Comparison of ENCODE assay signal across 1 cellular context in the genomic region with DNA sequence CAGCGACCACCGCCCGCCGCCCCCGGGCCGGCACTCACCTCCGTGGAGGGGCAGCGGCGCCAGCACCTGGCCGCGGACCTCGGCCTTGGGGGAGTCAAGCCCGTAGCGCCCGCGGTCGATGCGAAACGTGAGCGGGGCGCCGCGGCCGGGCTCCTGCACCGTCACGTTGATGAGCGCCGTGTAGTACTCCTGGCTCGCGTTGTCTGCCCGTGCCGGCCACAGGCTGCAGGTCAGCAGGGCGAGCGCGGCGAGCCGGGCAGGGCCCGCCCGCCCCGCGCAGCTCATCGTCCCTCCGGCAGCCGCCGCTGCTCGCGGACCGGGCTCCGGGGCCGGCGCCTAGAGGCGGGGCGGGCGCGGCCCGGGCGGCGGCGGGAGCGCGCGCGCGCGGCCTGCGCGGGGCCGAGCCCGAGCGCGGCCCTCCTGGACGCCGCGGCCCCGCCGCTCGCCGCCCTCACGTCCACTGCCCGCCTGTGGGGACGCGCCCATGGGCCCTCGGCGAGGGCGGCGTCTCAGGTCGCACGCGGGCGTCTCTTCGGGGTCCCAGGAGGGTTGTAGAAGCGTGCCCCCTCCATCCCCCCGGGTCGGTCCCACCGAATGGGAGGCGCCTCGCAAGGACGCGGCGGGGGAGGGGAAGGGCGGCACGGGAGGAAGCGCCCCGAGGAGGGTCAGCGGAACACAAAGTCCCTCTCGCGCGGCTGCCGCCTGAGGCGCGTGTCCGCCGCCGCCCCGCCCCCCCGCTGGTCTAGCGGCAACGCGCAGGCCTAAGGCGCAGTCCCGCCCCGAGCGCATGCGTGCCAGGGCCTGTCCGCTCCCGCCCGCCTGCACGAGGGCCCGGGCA.
TF ChIP-seq lines count a peak whose summit lies in the region.

A gene with protein sequence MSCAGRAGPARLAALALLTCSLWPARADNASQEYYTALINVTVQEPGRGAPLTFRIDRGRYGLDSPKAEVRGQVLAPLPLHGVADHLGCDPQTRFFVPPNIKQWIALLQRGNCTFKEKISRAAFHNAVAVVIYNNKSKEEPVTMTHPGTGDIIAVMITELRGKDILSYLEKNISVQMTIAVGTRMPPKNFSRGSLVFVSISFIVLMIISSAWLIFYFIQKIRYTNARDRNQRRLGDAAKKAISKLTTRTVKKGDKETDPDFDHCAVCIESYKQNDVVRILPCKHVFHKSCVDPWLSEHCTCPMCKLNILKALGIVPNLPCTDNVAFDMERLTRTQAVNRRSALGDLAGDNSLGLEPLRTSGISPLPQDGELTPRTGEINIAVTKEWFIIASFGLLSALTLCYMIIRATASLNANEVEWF (minus strand): TSS at position 342 of the 838 bp plus-strand sequence. CDS start 57 bp downstream, at position 285.

TF ChIP-seq in WTC11, 78 proteins besides CTCF, POLR2A, EP300 and RAD21 (continued from another document and continues in another):
- TF ChIP-seq, protein P1, sequence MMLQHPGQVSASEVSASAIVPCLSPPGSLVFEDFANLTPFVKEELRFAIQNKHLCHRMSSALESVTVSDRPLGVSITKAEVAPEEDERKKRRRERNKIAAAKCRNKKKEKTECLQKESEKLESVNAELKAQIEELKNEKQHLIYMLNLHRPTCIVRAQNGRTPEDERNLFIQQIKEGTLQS (CRISPR knock-in tag; conservative IDR thresholded peaks at IDR 0.05), result no peak
- peak; percentile 96; the same call in 1 of the 2 replicates for TF ChIP-seq PREB (CRISPR knock-in tag; IDR thresholded peaks at IDR 0.05; ENCODE audit: borderline replicate concordance)
- peak; percentile 97; the same call in 1 of the 2 replicates for TF ChIP-seq ARID4B (CRISPR knock-in tag; IDR thresholded peaks at IDR 0.05; ENCODE audit: borderline replicate concordance)
- no peak for TF ChIP-seq JAZF1 (CRISPR knock-in tag; IDR thresholded peaks at IDR 0.05)
- peak; percentile 78; the same call in 1 of the 2 replicates for TF ChIP-seq TCF7 (CRISPR knock-in tag; IDR thresholded peaks at IDR 0.05; ENCODE audit: low read depth)
- TF ChIP-seq RORB (CRISPR knock-in tag; IDR thresholded peaks at IDR 0.05), result no peak
- TF ChIP-seq, protein P2, sequence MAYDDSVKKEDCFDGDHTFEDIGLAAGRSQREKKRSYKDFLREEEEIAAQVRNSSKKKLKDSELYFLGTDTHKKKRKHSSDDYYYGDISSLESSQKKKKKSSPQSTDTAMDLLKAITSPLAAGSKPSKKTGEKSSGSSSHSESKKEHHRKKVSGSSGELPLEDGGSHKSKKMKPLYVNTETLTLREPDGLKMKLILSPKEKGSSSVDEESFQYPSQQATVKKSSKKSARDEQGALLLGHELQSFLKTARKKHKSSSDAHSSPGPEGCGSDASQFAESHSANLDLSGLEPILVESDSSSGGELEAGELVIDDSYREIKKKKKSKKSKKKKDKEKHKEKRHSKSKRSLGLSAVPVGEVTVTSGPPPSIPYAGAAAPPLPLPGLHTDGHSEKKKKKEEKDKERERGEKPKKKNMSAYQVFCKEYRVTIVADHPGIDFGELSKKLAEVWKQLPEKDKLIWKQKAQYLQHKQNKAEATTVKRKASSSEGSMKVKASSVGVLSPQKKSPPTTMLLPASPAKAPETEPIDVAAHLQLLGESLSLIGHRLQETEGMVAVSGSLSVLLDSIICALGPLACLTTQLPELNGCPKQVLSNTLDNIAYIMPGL (CRISPR knock-in tag; IDR thresholded peaks at IDR 0.05), result peak; percentile 83
- TF ChIP-seq ZNF263 (CRISPR knock-in tag; IDR thresholded peaks at IDR 0.05; ENCODE audit: low read depth), result peak; percentile 74
- TF ChIP-seq FOXP1 (CRISPR knock-in tag; IDR thresholded peaks at IDR 0.05; ENCODE audit: borderline replicate concordance), result peak; percentile 98
- TF ChIP-seq NFYB (CRISPR knock-in tag; conservative IDR thresholded peaks at IDR 0.05; ENCODE audit: low read depth), result 0 out of 2 replicates have a peak, but pooled peaks have one; percentile 29
- no peak for TF ChIP-seq ZNF396 (CRISPR knock-in tag; IDR thresholded peaks at IDR 0.05; ENCODE audit: borderline replicate concordance)
- no peak for TF ChIP-seq NFATC4 (CRISPR knock-in tag; IDR thresholded peaks at IDR 0.05)
- TF ChIP-seq GABPB1 (CRISPR knock-in tag; IDR thresholded peaks at IDR 0.05), result peak; percentile 91
- no peak for TF ChIP-seq ZSCAN18 (CRISPR knock-in tag; IDR thresholded peaks at IDR 0.05)
- peak; percentile 99 for TF ChIP-seq TEAD1 (CRISPR knock-in tag; IDR thresholded peaks at IDR 0.05)
- peak; percentile 97 for TF ChIP-seq ELF4 (CRISPR knock-in tag; IDR thresholded peaks at IDR 0.05; ENCODE audit: low read depth)
- no peak for TF ChIP-seq NR1H2 (CRISPR knock-in tag; IDR thresholded peaks at IDR 0.05)
- peak; percentile 68; the same call in 1 of the 2 replicates for TF ChIP-seq SP1 (CRISPR knock-in tag; conservative IDR thresholded peaks at IDR 0.05)
- TF ChIP-seq FOXK1 (CRISPR knock-in tag; IDR thresholded peaks at IDR 0.05), result peak; percentile 97
- 0 out of 2 replicates have a peak, but pooled peaks have one; percentile 50 for TF ChIP-seq PRRX2 (CRISPR knock-in tag; IDR thresholded peaks at IDR 0.05)
- TF ChIP-seq, protein P3, sequence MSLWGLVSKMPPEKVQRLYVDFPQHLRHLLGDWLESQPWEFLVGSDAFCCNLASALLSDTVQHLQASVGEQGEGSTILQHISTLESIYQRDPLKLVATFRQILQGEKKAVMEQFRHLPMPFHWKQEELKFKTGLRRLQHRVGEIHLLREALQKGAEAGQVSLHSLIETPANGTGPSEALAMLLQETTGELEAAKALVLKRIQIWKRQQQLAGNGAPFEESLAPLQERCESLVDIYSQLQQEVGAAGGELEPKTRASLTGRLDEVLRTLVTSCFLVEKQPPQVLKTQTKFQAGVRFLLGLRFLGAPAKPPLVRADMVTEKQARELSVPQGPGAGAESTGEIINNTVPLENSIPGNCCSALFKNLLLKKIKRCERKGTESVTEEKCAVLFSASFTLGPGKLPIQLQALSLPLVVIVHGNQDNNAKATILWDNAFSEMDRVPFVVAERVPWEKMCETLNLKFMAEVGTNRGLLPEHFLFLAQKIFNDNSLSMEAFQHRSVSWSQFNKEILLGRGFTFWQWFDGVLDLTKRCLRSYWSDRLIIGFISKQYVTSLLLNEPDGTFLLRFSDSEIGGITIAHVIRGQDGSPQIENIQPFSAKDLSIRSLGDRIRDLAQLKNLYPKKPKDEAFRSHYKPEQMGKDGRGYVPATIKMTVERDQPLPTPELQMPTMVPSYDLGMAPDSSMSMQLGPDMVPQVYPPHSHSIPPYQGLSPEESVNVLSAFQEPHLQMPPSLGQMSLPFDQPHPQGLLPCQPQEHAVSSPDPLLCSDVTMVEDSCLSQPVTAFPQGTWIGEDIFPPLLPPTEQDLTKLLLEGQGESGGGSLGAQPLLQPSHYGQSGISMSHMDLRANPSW (CRISPR knock-in tag; conservative IDR thresholded peaks at IDR 0.05; ENCODE audit: low read depth), result no peak; the same call in 1 of the 2 replicates
- TF ChIP-seq ZNF219 (CRISPR knock-in tag; IDR thresholded peaks at IDR 0.05; ENCODE audit: borderline replicate concordance), result peak; percentile 95
- peak; percentile 90 for TF ChIP-seq CREM (CRISPR knock-in tag; IDR thresholded peaks at IDR 0.05)
- TF ChIP-seq E2F4 (CRISPR knock-in tag; IDR thresholded peaks at IDR 0.05; ENCODE audit: borderline replicate concordance, low read depth), result no peak; the same call in 1 of the 2 replicates
- TF ChIP-seq, protein P4, sequence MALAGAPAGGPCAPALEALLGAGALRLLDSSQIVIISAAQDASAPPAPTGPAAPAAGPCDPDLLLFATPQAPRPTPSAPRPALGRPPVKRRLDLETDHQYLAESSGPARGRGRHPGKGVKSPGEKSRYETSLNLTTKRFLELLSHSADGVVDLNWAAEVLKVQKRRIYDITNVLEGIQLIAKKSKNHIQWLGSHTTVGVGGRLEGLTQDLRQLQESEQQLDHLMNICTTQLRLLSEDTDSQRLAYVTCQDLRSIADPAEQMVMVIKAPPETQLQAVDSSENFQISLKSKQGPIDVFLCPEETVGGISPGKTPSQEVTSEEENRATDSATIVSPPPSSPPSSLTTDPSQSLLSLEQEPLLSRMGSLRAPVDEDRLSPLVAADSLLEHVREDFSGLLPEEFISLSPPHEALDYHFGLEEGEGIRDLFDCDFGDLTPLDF (CRISPR knock-in tag; IDR thresholded peaks at IDR 0.05), result peak; percentile 96
- TF ChIP-seq, protein P5, sequence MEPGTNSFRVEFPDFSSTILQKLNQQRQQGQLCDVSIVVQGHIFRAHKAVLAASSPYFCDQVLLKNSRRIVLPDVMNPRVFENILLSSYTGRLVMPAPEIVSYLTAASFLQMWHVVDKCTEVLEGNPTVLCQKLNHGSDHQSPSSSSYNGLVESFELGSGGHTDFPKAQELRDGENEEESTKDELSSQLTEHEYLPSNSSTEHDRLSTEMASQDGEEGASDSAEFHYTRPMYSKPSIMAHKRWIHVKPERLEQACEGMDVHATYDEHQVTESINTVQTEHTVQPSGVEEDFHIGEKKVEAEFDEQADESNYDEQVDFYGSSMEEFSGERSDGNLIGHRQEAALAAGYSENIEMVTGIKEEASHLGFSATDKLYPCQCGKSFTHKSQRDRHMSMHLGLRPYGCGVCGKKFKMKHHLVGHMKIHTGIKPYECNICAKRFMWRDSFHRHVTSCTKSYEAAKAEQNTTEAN (CRISPR knock-in tag; IDR thresholded peaks at IDR 0.05), result no peak
- peak; percentile 98 for TF ChIP-seq ZNF138 (CRISPR knock-in tag; conservative IDR thresholded peaks at IDR 0.05)
- no peak for TF ChIP-seq HMGA2 (CRISPR knock-in tag; IDR thresholded peaks at IDR 0.05)
- TF ChIP-seq GTF2I (CRISPR knock-in tag; conservative IDR thresholded peaks at IDR 0.05), result no peak
- 0 out of 2 replicates have a peak, but pooled peaks have one; percentile 88 for TF ChIP-seq SMAD4 (CRISPR knock-in tag; IDR thresholded peaks at IDR 0.05)
- TF ChIP-seq, protein P6, sequence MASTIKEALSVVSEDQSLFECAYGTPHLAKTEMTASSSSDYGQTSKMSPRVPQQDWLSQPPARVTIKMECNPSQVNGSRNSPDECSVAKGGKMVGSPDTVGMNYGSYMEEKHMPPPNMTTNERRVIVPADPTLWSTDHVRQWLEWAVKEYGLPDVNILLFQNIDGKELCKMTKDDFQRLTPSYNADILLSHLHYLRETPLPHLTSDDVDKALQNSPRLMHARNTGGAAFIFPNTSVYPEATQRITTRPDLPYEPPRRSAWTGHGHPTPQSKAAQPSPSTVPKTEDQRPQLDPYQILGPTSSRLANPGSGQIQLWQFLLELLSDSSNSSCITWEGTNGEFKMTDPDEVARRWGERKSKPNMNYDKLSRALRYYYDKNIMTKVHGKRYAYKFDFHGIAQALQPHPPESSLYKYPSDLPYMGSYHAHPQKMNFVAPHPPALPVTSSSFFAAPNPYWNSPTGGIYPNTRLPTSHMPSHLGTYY (CRISPR knock-in tag; IDR thresholded peaks at IDR 0.05), result 0 out of 2 replicates have a peak, but pooled peaks have one; percentile 80
